Comparison of ENCODE assay signal across 8 cellular contexts in the genomic region with DNA sequence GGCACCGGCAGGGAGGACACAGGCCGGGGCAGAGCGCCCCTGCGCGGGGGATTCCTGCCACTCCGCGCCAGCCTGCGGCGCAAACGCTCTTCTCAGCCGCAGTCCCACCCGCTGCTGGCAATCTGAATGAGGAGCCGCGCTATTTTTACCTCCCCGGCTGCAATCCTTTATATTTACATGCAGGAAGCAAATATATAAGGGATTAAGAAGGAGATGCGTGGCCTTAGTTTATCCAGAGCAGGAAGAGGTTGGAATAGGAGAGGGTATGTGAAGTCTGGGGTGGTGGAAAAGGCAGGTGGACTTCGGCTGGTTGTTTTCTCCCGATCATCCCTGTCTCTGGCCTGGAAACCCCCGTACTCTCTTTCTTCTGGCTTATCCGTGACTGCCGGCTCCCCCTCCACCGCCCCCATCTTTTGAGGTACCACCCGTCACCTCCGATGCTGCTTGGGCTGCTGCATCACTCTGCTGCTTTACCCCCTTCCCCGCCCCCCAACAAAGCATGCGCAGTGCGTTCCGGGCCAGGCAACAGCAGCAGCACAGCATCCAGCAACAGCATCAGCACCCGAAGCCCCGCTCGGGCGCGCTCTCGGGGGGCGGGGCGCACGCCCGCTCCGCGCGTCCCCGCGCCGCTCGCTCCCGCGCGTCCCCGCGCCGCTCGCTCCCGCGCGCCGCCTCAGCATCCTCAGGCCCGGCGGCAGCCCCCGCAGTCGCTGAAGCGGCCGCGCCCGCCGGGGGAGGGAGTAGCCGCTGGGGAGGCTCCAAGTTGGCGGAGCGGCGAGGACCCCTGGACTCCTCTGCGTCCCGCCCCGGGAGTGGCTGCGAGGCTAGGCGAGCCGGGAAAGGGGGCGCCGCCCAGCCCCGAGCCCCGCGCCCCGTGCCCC. TPM values are rescaled to one million over a fixed set of nuclear protein-coding genes. Genes with fewer than 3 reads are reported as not detected.
A peak's percentile ranks its signal among the peaks of the same experiment; 100 is the strongest.
DNase-seq lines count a peak whose midpoint lies in the region; ATAC-seq and TF ChIP-seq lines count a peak whose summit lies in the region.

A gene with protein sequence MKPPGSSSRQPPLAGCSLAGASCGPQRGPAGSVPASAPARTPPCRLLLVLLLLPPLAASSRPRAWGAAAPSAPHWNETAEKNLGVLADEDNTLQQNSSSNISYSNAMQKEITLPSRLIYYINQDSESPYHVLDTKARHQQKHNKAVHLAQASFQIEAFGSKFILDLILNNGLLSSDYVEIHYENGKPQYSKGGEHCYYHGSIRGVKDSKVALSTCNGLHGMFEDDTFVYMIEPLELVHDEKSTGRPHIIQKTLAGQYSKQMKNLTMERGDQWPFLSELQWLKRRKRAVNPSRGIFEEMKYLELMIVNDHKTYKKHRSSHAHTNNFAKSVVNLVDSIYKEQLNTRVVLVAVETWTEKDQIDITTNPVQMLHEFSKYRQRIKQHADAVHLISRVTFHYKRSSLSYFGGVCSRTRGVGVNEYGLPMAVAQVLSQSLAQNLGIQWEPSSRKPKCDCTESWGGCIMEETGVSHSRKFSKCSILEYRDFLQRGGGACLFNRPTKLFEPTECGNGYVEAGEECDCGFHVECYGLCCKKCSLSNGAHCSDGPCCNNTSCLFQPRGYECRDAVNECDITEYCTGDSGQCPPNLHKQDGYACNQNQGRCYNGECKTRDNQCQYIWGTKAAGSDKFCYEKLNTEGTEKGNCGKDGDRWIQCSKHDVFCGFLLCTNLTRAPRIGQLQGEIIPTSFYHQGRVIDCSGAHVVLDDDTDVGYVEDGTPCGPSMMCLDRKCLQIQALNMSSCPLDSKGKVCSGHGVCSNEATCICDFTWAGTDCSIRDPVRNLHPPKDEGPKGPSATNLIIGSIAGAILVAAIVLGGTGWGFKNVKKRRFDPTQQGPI (plus strand): TSS at position 679 of the 881 bp plus-strand sequence. CDS start 335 bp downstream, outside the sequence.

- H3K36me3 ChIP-seq in esophagus muscularis mucosa (no peaks in the 10 kb centered on the region), muscle layer of duodenum (ENCODE audit: control insufficient read depth in 1 of 2, insufficient read depth in 2 of 2, low read length in 2 of 2) (no peaks in the 10 kb centered on the region)

- H3K27me3 Mint-ChIP-seq in activated T-cell treated with anti-CD3 and anti-CD28 coated beads, Interleukin-2, amount 50 U/mL, for 24 hours, result peaks cover 80% of the 10 kb centered on the region
- peaks cover 85% of the 10 kb centered on the region for H3K27me3 Mint-ChIP-seq in stimulated activated naive CD8-positive, alpha-beta T cell treated with anti-CD3 and anti-CD28 coated beads, Interleukin-15, amount 100 ng/mL, for 72 hours

- no peak within 1 kb of the TSS for H3K27ac Mint-ChIP-seq in activated T-cell treated with anti-CD3 and anti-CD28 coated beads, Interleukin-2, amount 50 U/mL, for 24 hours
- H3K27ac Mint-ChIP-seq in stimulated activated naive CD8-positive, alpha-beta T cell treated with anti-CD3 and anti-CD28 coated beads, Interleukin-15, amount 100 ng/mL, for 72 hours, result no peak within 1 kb of the TSS

- no peaks in the 10 kb centered on the region for H3K36me3 Mint-ChIP-seq in activated T-cell treated with anti-CD3 and anti-CD28 coated beads, Interleukin-2, amount 50 U/mL, for 24 hours (ENCODE audit: low read depth)

- H3K4me3 Mint-ChIP-seq in activated T-cell treated with anti-CD3 and anti-CD28 coated beads, Interleukin-2, amount 50 U/mL, for 24 hours, result peak within 1 kb of the TSS; percentile 79
- H3K4me3 Mint-ChIP-seq in stimulated activated naive CD8-positive, alpha-beta T cell treated with anti-CD3 and anti-CD28 coated beads, Interleukin-15, amount 100 ng/mL, for 72 hours, result peak within 1 kb of the TSS; percentile 80 to 88

- H3K4me1 ChIP-seq in esophagus muscularis mucosa (peaks cover 12 to 21% (median 16%) of the 10 kb centered on the region in 4 donors), muscle layer of duodenum (ENCODE audit: control insufficient read depth in 1 of 2, insufficient read depth in 2 of 2, low read length in 2 of 2) (peaks cover 0 to 11% of the 10 kb centered on the region in 2 donors)

- WGBS in esophagus muscularis mucosa, result 2% methylated on average over 21 of the region's 81 CpGs

- peak; percentile 54 for ATAC-seq in HG02759 (IDR thresholded peaks at IDR 0.05; ENCODE audit: unreplicated experiment)
- ATAC-seq in stimulated activated naive CD8-positive, alpha-beta T cell treated with anti-CD3 and anti-CD28 coated beads, Interleukin-15, amount 100 ng/mL, for 72 hours, result peak; percentile 73

- peak within 1 kb of the TSS in 3 of 4 donors; percentile 51 to 67 (median 63) for H3K27ac ChIP-seq in esophagus muscularis mucosa (replicated peaks in 1 of 4)
- no peak within 1 kb of the TSS for H3K27ac ChIP-seq in muscle layer of duodenum (ENCODE audit: low read length)

- peak; percentile 59 for DNase-seq in NCI-H460 (ENCODE audit: extremely low read depth, low read depth)
- DNase-seq in activated T-cell treated with anti-CD3 and anti-CD28 coated beads, Interleukin-2, amount 50 U/mL, for 24 hours, result peak; percentile 69
- no peak for DNase-seq in esophagus muscularis mucosa (ENCODE audit: extremely low spot score)
- DNase-seq in stimulated activated naive CD8-positive, alpha-beta T cell treated with anti-CD3 and anti-CD28 coated beads, Interleukin-15, amount 100 ng/mL, for 72 hours, result peak; percentile 41
- no peak for DNase-seq in NOMO-1 treated with dmso at 0.1 percent for 144 hours (lab: John Stamatoyannopoulos, UW; ENCODE audit: unreplicated experiment)

- H3K9me3 ChIP-seq in esophagus muscularis mucosa, result no peaks in the 10 kb centered on the region
- no peaks in the 10 kb centered on the region for H3K9me3 ChIP-seq in muscle layer of duodenum (ENCODE audit: control insufficient read depth in 1 of 2, low read length in 2 of 2)

- intact Hi-C loops in esophagus muscularis mucosa (cut with DNase I), result no loop called here

- TF ChIP-seq EP300 in esophagus muscularis mucosa (IDR thresholded peaks at IDR 0.05), result no peak

- peaks cover 15% of the 10 kb centered on the region for H3K4me1 Mint-ChIP-seq in activated T-cell treated with anti-CD3 and anti-CD28 coated beads, Interleukin-2, amount 50 U/mL, for 24 hours (ENCODE audit: low read depth)
- peaks cover 18% of the 10 kb centered on the region for H3K4me1 Mint-ChIP-seq in stimulated activated naive CD8-positive, alpha-beta T cell treated with anti-CD3 and anti-CD28 coated beads, Interleukin-15, amount 100 ng/mL, for 72 hours

- H3K4me3 ChIP-seq in GM12875 (ENCODE audit: low read depth, low read length) (peak within 1 kb of the TSS; percentile 81), esophagus muscularis mucosa (peak within 1 kb of the TSS; percentile 57 to 69 (median 60)), muscle layer of duodenum (ENCODE audit: low read depth in 1 of 2, low read length in 2 of 2) (peak within 1 kb of the TSS; percentile 51 to 74)

- no peak for TF ChIP-seq POLR2A in esophagus muscularis mucosa (IDR thresholded peaks at IDR 0.05; ENCODE audit: low read depth)

- peaks cover 0 to 53% (median 2%) of the 10 kb centered on the region in 4 donors for H3K27me3 ChIP-seq in esophagus muscularis mucosa
- H3K27me3 ChIP-seq in muscle layer of duodenum (ENCODE audit: low read depth, low read length), result peaks cover 29% of the 10 kb centered on the region

- H3K9me3 Mint-ChIP-seq in activated T-cell treated with anti-CD3 and anti-CD28 coated beads, Interleukin-2, amount 50 U/mL, for 24 hours, result no peaks in the 10 kb centered on the region
- H3K9me3 Mint-ChIP-seq in stimulated activated naive CD8-positive, alpha-beta T cell treated with anti-CD3 and anti-CD28 coated beads, Interleukin-15, amount 100 ng/mL, for 72 hours, result no peaks in the 10 kb centered on the region

- peak; percentile 36; the same call in 1 of the 2 replicates for TF ChIP-seq CTCF in GM12875 (IDR thresholded peaks at IDR 0.05; ENCODE audit: borderline replicate concordance, insufficient read depth, low read depth, low read length)
- no peak for TF ChIP-seq CTCF in esophagus muscularis mucosa (IDR thresholded peaks at IDR 0.05)

RNA-seq across cellular contexts. Expression of the gene that starts here (rescaled TPM):
- total RNA-seq in NCI-H460 (2014; rRNA removed; shearing (Covaris generic)), result 17.6 and 24.6 TPM in 2 replicates
- polyA plus RNA-seq in NCI-H460 (2014; cell fraction: nucleus; rRNA removed), result 24.7 and 28.2 TPM in 2 replicates
- 1 to 10 TPM; 1.5 to 3.0 (median 2.2) TPM for total RNA-seq in esophagus muscularis mucosa

Comparison
In these comparisons a context has a peak if more than half of its experiments do, and no peak if none do; other contexts are left out.
1. DNase-seq: peak in NCI-H460 (single experiment), activated T-cell treated with anti-CD3 and anti-CD28 coated beads, Interleukin-2, amount 50 U/mL, for 24 hours (single experiment) and stimulated activated naive CD8-positive, alpha-beta T cell treated with anti-CD3 and anti-CD28 coated beads, Interleukin-15, amount 100 ng/mL, for 72 hours (2 of 2); none in esophagus muscularis mucosa (single experiment) and NOMO-1 treated with dmso at 0.1 percent for 144 hours (single experiment).
2. Peak in every context shown above with its lines, with median percentiles within 50 percentile points of each other: H3K4me3 ChIP-seq.